In genomic region chr5:81209386-81209785, GRCh38 we compare ENCODE assay signal across 20 cellular contexts. TPM values are rescaled to one million over a fixed set of nuclear protein-coding genes. Genes with fewer than 3 reads are reported as not detected.
"Had no signal": no experiment of that assay in that cellular context is flagged by ENCODE, and none has a peak within 500 bp of the region (broad histone marks: within the 10 kb centered on the region; RNA-seq: fewer than 3 reads in every experiment).

No MANE protein-coding gene starts in this region.

- ATAC-seq: Panc1 had no signal

- H3K4me1 ChIP-seq: adrenal gland had no signal

- H3K27me3 Mint-ChIP-seq: activated CD8-positive, alpha-beta T cell treated with anti-CD3 and anti-CD28 coated beads for 36 hours; activated naive CD8-positive, alpha-beta T cell had no signal

- DNase-seq: activated CD4-positive, alpha-beta T cell treated with anti-CD3 and anti-CD28 coated beads for 4 hours; activated CD8-positive, alpha-beta memory T cell treated with anti-CD3 and anti-CD28 coated beads, Interleukin-2, amount 50 U/mL, for 4 hours; activated effector memory CD4-positive, alpha-beta T cell treated with anti-CD3 and anti-CD28 coated beads, Interleukin-2, amount 50 U/mL, for 16 hours; adrenal gland; Kasumi-1; KBM-7; NCI-H1694; NCI-H2029; NCI-H2107; NCI-H226; NCI-H526; SHP77 treated with DMSO at 0.1 percent for 48 hours had no signal

- H3K36me3 ChIP-seq: adrenal gland had no signal

- H3K4me3 ChIP-seq: adrenal gland had no signal

- H3K27ac Mint-ChIP-seq: activated naive CD8-positive, alpha-beta T cell; activated T-helper 1 cell treated with anti-CD3 and anti-CD28 coated beads, Interleukin-12 subunit alpha, Interleukin-12 subunit beta, Interleukin-2, Interleukin-4 antibody, amounts not matched to agents 30 ng/mL and 10 ng/mL and 1 ng/mL, durations not matched to agents 14 hours and 24 hours and 36 hours; T-helper 1 cell treated with Interleukin-12 subunit alpha and Interleukin-12 subunit beta and Interleukin-4 antibody, amounts not matched to agents 30 μg/mL and 1 μg/mL, for 36 hours had no signal

- H3K9me3 ChIP-seq: adrenal gland had no signal

- H3K27ac ChIP-seq: adrenal gland had no signal

- H3K27me3 ChIP-seq: adrenal gland had no signal

- H3K9me3 Mint-ChIP-seq: activated CD8-positive, alpha-beta T cell treated with anti-CD3 and anti-CD28 coated beads for 36 hours; activated T-helper 1 cell treated with anti-CD3 and anti-CD28 coated beads, Interleukin-12 subunit alpha, Interleukin-12 subunit beta, Interleukin-2, Interleukin-4 antibody, amounts not matched to agents 30 ng/mL and 10 ng/mL and 1 ng/mL, durations not matched to agents 14 hours and 24 hours and 36 hours; T-helper 1 cell treated with Interleukin-12 subunit alpha and Interleukin-12 subunit beta and Interleukin-4 antibody, amounts not matched to agents 30 μg/mL and 1 μg/mL, for 36 hours had no signal

- H3K4me3 Mint-ChIP-seq: activated CD8-positive, alpha-beta T cell treated with anti-CD3 and anti-CD28 coated beads for 36 hours; activated naive CD8-positive, alpha-beta T cell; activated T-helper 1 cell treated with anti-CD3 and anti-CD28 coated beads, Interleukin-12 subunit alpha, Interleukin-12 subunit beta, Interleukin-2, Interleukin-4 antibody, amounts not matched to agents 30 ng/mL and 10 ng/mL and 1 ng/mL, durations not matched to agents 14 hours and 24 hours and 36 hours; T-helper 1 cell treated with Interleukin-12 subunit alpha and Interleukin-12 subunit beta and Interleukin-4 antibody, amounts not matched to agents 30 μg/mL and 1 μg/mL, for 36 hours had no signal

RNA-seq across cellular contexts. Expression of gene CKMT2, which starts 23.7 kb away (rescaled TPM):
- total RNA-seq: activated CD8-positive, alpha-beta T cell treated with anti-CD3 and anti-CD28 coated beads for 36 hours; activated T-helper 1 cell treated with anti-CD3 and anti-CD28 coated beads, Interleukin-12 subunit alpha, Interleukin-12 subunit beta, Interleukin-2, Interleukin-4 antibody, amounts not matched to agents 30 ng/mL and 10 ng/mL and 1 ng/mL, durations not matched to agents 14 hours and 24 hours and 36 hours; NCI-H460; OCI-LY7; SK-MEL-5 had no signal
